9 cellular contexts compared by ENCODE assay signal in genomic region chr6:12958052-12958706, GRCh38.
DNase-seq lines count a peak whose midpoint lies in the region; ATAC-seq lines count a peak whose summit lies in the region.
"Had no signal": no experiment of that assay in that cellular context is flagged by ENCODE, and none has a peak within 500 bp of the region (broad histone marks: within the 10 kb centered on the region; RNA-seq: fewer than 3 reads in every experiment).

No MANE protein-coding gene starts in this region.

- H3K4me3 ChIP-seq in ACC112 (ENCODE audit: low read depth, low read length) (peak overlapping the region; percentile 90), ectodermal cell (ENCODE audit: insufficient read depth, low read depth, low read length) (peak overlapping the region; percentile 16)

- no peak for ATAC-seq in GM18519 (IDR thresholded peaks at IDR 0.05; ENCODE audit: low FRiP score, unreplicated experiment)

- no peaks in the 10 kb centered on the region for H3K79me2 ChIP-seq in ACC112 (ENCODE audit: control insufficient read depth, insufficient read depth, low read length, unreplicated experiment)

- peak overlapping the region; percentile 99 for H2AFZ ChIP-seq in ACC112 (ENCODE audit: low read length, unreplicated experiment)

- 3 to 6% methylated on average over 9 of the region's 9 CpGs for WGBS in ectodermal cell, 2 experiments

- peak; percentile 39 for DNase-seq in KBM-7
- DNase-seq in myocyte (ENCODE audit: low read depth), result peak; percentile 28
- no peak for DNase-seq in NCI-H1417 treated with DMSO at 0.1 percent for 48 hours (lab: John Stamatoyannopoulos, UW)
- no peak for DNase-seq in activated effector memory CD4-positive, alpha-beta T cell treated with anti-CD3 and anti-CD28 coated beads, Interleukin-2, amount 50 U/mL, for 16 hours
- DNase-seq in NCI-H2171 treated with DMSO at 0.1 percent for 48 hours (lab: John Stamatoyannopoulos, UW), result no peak

- H3K27ac ChIP-seq in ACC112 (ENCODE audit: low read depth, low read length), result no peak overlapping the region
- no peak overlapping the region for H3K27ac ChIP-seq in ectodermal cell (ENCODE audit: insufficient read depth, low read depth, low read length, poor library complexity, severe bottlenecking)
- H3K27ac ChIP-seq: VCaP had no signal

- H3K9me3 ChIP-seq in ectodermal cell (ENCODE audit: control insufficient read depth, low read length), result no peaks in the 10 kb centered on the region

- H3K36me3 ChIP-seq in ACC112 (ENCODE audit: insufficient read depth, low read length) (no peaks in the 10 kb centered on the region), ectodermal cell (ENCODE audit: control insufficient read depth, insufficient read depth, low read length) (no peaks in the 10 kb centered on the region)

- in situ Hi-C loops in KBM-7 (cut with MboI; ENCODE audit: low pct_unique_long_range_greater_than_20kb, low sequenced_read_pairs), result no loop called here

- H3K27me3 ChIP-seq in ACC112 (ENCODE audit: insufficient read depth, low read length) (peaks cover 11% of the 10 kb centered on the region), ectodermal cell (ENCODE audit: control insufficient read depth, insufficient read depth, low read length, poor library complexity, severe bottlenecking) (peaks cover 45% of the 10 kb centered on the region)

- H3K4me1 ChIP-seq in ACC112 (ENCODE audit: control insufficient read depth, insufficient read depth, low read length, unreplicated experiment), result no peaks in the 10 kb centered on the region
- peaks cover 19% of the 10 kb centered on the region for H3K4me1 ChIP-seq in ectodermal cell (ENCODE audit: control insufficient read depth, insufficient read depth, low read length)

Comparison
In these comparisons a context has a peak if more than half of its experiments do, and no peak if none do; other contexts are left out.
1. DNase-seq: peak in KBM-7 (single experiment) and myocyte (single experiment); none in NCI-H1417 treated with DMSO at 0.1 percent for 48 hours (single experiment), activated effector memory CD4-positive, alpha-beta T cell treated with anti-CD3 and anti-CD28 coated beads, Interleukin-2, amount 50 U/mL, for 16 hours (single experiment) and NCI-H2171 treated with DMSO at 0.1 percent for 48 hours (single experiment).